ENCODE assay signal across 20 cellular contexts in genomic region chr3:86797946-86798345, GRCh38.
A peak's percentile ranks its signal among the peaks of the same experiment; 100 is the strongest.
DNase-seq lines count a peak whose midpoint lies in the region; FAIRE-seq and TF ChIP-seq lines count a peak whose summit lies in the region.
"Had no signal": no experiment of that assay in that cellular context is flagged by ENCODE, and none has a peak within 500 bp of the region (broad histone marks: within the 10 kb centered on the region; RNA-seq: fewer than 3 reads in every experiment).

No MANE protein-coding gene starts in this region.

- H3K27me3 ChIP-seq in mammary epithelial cell (ENCODE audit: insufficient read depth, low read length) (no peaks in the 10 kb centered on the region), small intestine (ENCODE audit: control insufficient read depth in 2 of 2, insufficient read depth in 2 of 2, low read length in 2 of 2) (no peaks in the 10 kb centered on the region)
- H3K27me3 ChIP-seq: BLaER1 treated with 17β-estradiol and CSF1 and Interleukin-3, amounts not matched to agents 10 nM and 100 nM had no signal

- no peaks in the 10 kb centered on the region for H3K9me3 Mint-ChIP-seq in MCF 10A (ENCODE audit: unreplicated experiment)
- H3K9me3 Mint-ChIP-seq: CD4-positive, alpha-beta T cell; CD8-positive, alpha-beta T cell had no signal

- H3K4me1 ChIP-seq in mammary epithelial cell (ENCODE audit: insufficient read depth, low read length): peaks cover 13% of the 10 kb centered on the region
- H3K4me1 ChIP-seq in small intestine (ENCODE audit: control insufficient read depth in 2 of 2, insufficient read depth in 1 of 2, low read depth in 1 of 2, low read length in 1 of 2): no peaks in the 10 kb centered on the region
- H3K4me1 ChIP-seq: BLaER1 treated with 17β-estradiol and CSF1 and Interleukin-3, amounts not matched to agents 10 nM and 100 nM had no signal

- no peak for FAIRE-seq in small intestine (lab: Jason Lieb, UNC)
- FAIRE-seq: A549, D721Med, G401.6, GM12891 had no signal

- H3K27me3 Mint-ChIP-seq in MCF 10A (ENCODE audit: insufficient read depth, unreplicated experiment): no peaks in the 10 kb centered on the region
- H3K27me3 Mint-ChIP-seq: B cell; CD4-positive, alpha-beta T cell had no signal

- BruUV-seq in MCF 10A (replicated peaks; lab: Mats Ljungman, UMichigan) (no TSS peak), mammary epithelial cell (replicated peaks; lab: Mats Ljungman, UMichigan) (no TSS peak)

- no peaks in the 10 kb centered on the region for H3K36me3 Mint-ChIP-seq in MCF 10A (ENCODE audit: insufficient read depth, unreplicated experiment)
- H3K36me3 Mint-ChIP-seq: CD8-positive, alpha-beta T cell had no signal

- no peak overlapping the region for H3K4me2 ChIP-seq in mammary epithelial cell (ENCODE audit: insufficient read depth, low read depth, low read length)
- H3K4me2 ChIP-seq: A549; BLaER1 treated with 17β-estradiol and CSF1 and Interleukin-3, amounts not matched to agents 10 nM and 100 nM had no signal

- H3K4me1 Mint-ChIP-seq in MCF 10A (ENCODE audit: insufficient read depth, unreplicated experiment): peaks cover 18% of the 10 kb centered on the region
- H3K4me1 Mint-ChIP-seq: B cell had no signal

- no peak for TF ChIP-seq CTCF in MCF 10A (IDR thresholded peaks at IDR 0.05; ENCODE audit: unreplicated experiment)
- no peak for TF ChIP-seq CTCF in mammary epithelial cell (conservative IDR thresholded peaks at IDR 0.05 in 1 of 2, IDR thresholded peaks at IDR 0.05 in 1 of 2; ENCODE audit: extremely low read depth in 1 of 2, insufficient read depth in 1 of 2, low read depth in 1 of 2, low read length in 2 of 2)
- TF ChIP-seq CTCF in epithelial cell of esophagus (IDR thresholded peaks at IDR 0.05; ENCODE audit: insufficient read depth, low read depth, low read length, missing control alignments): no peak

- H3K27ac Mint-ChIP-seq in MCF 10A (ENCODE audit: low read depth, unreplicated experiment): no peak overlapping the region
- H3K27ac Mint-ChIP-seq: B cell; CD4-positive, alpha-beta T cell; CD8-positive, alpha-beta T cell had no signal

- no peaks in the 10 kb centered on the region for H3K79me2 ChIP-seq in mammary epithelial cell (ENCODE audit: insufficient read depth, low read length)

- H3K4me3 ChIP-seq in mammary epithelial cell (replicated peaks in 1 of 3; ENCODE audit: insufficient read depth in 1 of 3, low read depth in 2 of 3, low read length in 3 of 3): no peak overlapping the region
- H3K4me3 ChIP-seq in epithelial cell of esophagus (ENCODE audit: low read length): no peak overlapping the region
- H3K4me3 ChIP-seq in small intestine (ENCODE audit: low read depth in 1 of 2, low read length in 2 of 2): no peak overlapping the region
- H3K4me3 ChIP-seq: A549; BLaER1 treated with 17β-estradiol and CSF1 and Interleukin-3, amounts not matched to agents 10 nM and 100 nM had no signal

- H3K9me3 ChIP-seq in mammary epithelial cell (replicated peaks; ENCODE audit: insufficient read depth, low read length) (no peaks in the 10 kb centered on the region), small intestine (ENCODE audit: control insufficient read depth, low read depth) (no peaks in the 10 kb centered on the region)
- H3K9me3 ChIP-seq: A549; BLaER1 treated with 17β-estradiol and CSF1 and Interleukin-3, amounts not matched to agents 10 nM and 100 nM; Caco-2 had no signal

- H3K27ac ChIP-seq in mammary epithelial cell (ENCODE audit: insufficient read depth, low read depth, low read length): no peak overlapping the region
- no peak overlapping the region for H3K27ac ChIP-seq in small intestine (ENCODE audit: low read depth in 1 of 2, low read length in 1 of 2)
- H3K27ac ChIP-seq: 22Rv1; A549; BLaER1 treated with 17β-estradiol and CSF1 and Interleukin-3, amounts not matched to agents 10 nM and 100 nM; C4-2B had no signal

- no peak overlapping the region for H2AFZ ChIP-seq in mammary epithelial cell (ENCODE audit: low read depth, low read length)

- H3K4me3 Mint-ChIP-seq in MCF 10A (ENCODE audit: unreplicated experiment): no peak overlapping the region
- H3K4me3 Mint-ChIP-seq: B cell; CD4-positive, alpha-beta T cell; CD8-positive, alpha-beta T cell had no signal

- 6% methylated on average over 1 of the region's 1 CpG for WGBS in mammary epithelial cell (ENCODE audit: low coverage, missing lambda C conversion rate)
- WGBS in small intestine, 3 donors: 74 to 89% (median 86%) methylated on average over 1 of the region's 1 CpG

- POLR2A ChIA-PET in MCF 10A (lab: Yijun Ruan, JAX): interaction anchor here (0.6 to 1.9 kb wide), 7 partner anchors 14 to 197 kb away, joined by 3 to 10 read pairs (median 3); partner anchors contain the start of gene VGLL3

- in situ Hi-C loops in mammary epithelial cell (cut with MboI; ENCODE audit: low sequenced_read_pairs in 2 of 2): loop anchor here in 1 of 2 donors (25.0 kb wide), 1 partner anchor 164 kb away; no protein-coding TSS in a partner anchor

- no peaks in the 10 kb centered on the region for H3K36me3 ChIP-seq in mammary epithelial cell (ENCODE audit: insufficient read depth, low read length)
- no peaks in the 10 kb centered on the region for H3K36me3 ChIP-seq in small intestine (ENCODE audit: control insufficient read depth in 2 of 2, insufficient read depth in 2 of 2, low read length in 2 of 2)
- H3K36me3 ChIP-seq: BLaER1 treated with 17β-estradiol and CSF1 and Interleukin-3, amounts not matched to agents 10 nM and 100 nM had no signal

- CTCF ChIA-PET in MCF 10A (lab: Yijun Ruan, JAX) (interaction anchor here (0.9 to 1.1 kb wide), 2 partner anchors 13 to 190 kb away, joined by 3 read pairs; no protein-coding TSS in a partner anchor), mammary epithelial cell (lab: Charles Lee; ENCODE audit: low non-redundant PET) (no interaction called here)

- H4K20me1 ChIP-seq in mammary epithelial cell (ENCODE audit: insufficient read depth, low read length): no peaks in the 10 kb centered on the region
- H4K20me1 ChIP-seq: BLaER1 treated with 17β-estradiol and CSF1 and Interleukin-3, amounts not matched to agents 10 nM and 100 nM had no signal

- dilution Hi-C loops in mammary epithelial cell (cut with HindIII; ENCODE audit: low sequenced_read_pairs): no loop called here

- DNase-seq in MCF 10A (ENCODE audit: unreplicated experiment) (peak; percentile 31), mammary epithelial cell (no peak), epithelial cell of esophagus (ENCODE audit: low read depth) (peak; percentile 83), small intestine (no peak), medulla oblongata (ENCODE audit: extremely low spot score) (no peak)
- DNase-seq: AML-193; Caco-2; Calu3; CD4-positive, alpha-beta T cell; CD8-positive, alpha-beta T cell; DMS79 treated with DMSO at 0.1 percent for 48 hours; GF-D8 had no signal

- no peak overlapping the region for H3K9ac ChIP-seq in mammary epithelial cell (ENCODE audit: insufficient read depth, low read length)
- H3K9ac ChIP-seq: BLaER1 treated with 17β-estradiol and CSF1 and Interleukin-3, amounts not matched to agents 10 nM and 100 nM had no signal

- intact Hi-C loops in MCF 10A (cut with micrococcal nuclease) (no loop called here), mammary epithelial cell (cut with micrococcal nuclease) (no loop called here)

Comparison
In these comparisons a context has a peak if more than half of its experiments do, and no peak if none do; other contexts are left out.
1. DNase-seq: peak in MCF 10A (single experiment) and epithelial cell of esophagus (single experiment); none in mammary epithelial cell (single experiment), small intestine (single experiment) and medulla oblongata (single experiment).